1 cellular context compared by ENCODE assay signal in genomic region chr3:24684506-24685023, GRCh38.
TF ChIP-seq lines count a peak whose summit lies in the region.

No MANE protein-coding gene starts in this region.

TF ChIP-seq in H1, 55 proteins besides CTCF, POLR2A, EP300 and RAD21 (continued from another document):
- TF ChIP-seq GTF2F1 (IDR thresholded peaks at IDR 0.05; ENCODE audit: borderline replicate concordance, low read depth, low read length), result no peak
- TF ChIP-seq TAF7 (optimal IDR thresholded peaks at IDR 0.05; ENCODE audit: borderline replicate concordance, low read depth, low read length), result no peak
- TF ChIP-seq MAFK (IDR thresholded peaks at IDR 0.05; ENCODE audit: low read depth, low read length), result no peak
- TF ChIP-seq KDM5A (IDR thresholded peaks at IDR 0.05; ENCODE audit: low read length), result no peak
- no peak for TF ChIP-seq JUN (IDR thresholded peaks at IDR 0.05; ENCODE audit: low read depth, low read length)
- no peak for TF ChIP-seq ATF3 (IDR thresholded peaks at IDR 0.05; ENCODE audit: insufficient read depth, low read depth, low read length)
- TF ChIP-seq ZNF274 (IDR thresholded peaks at IDR 0.05; ENCODE audit: borderline replicate concordance, extremely low read depth, low read length), result no peak
- no peak for TF ChIP-seq TEAD4 (IDR thresholded peaks at IDR 0.05; ENCODE audit: low read depth, low read length)
- peak; percentile 27; the same call in 1 of the 2 replicates for TF ChIP-seq KDM1A (IDR thresholded peaks at IDR 0.05; ENCODE audit: borderline replicate concordance, low read length)
- no peak for TF ChIP-seq HDAC6 (IDR thresholded peaks at IDR 0.05; ENCODE audit: low read depth, low read length)
- TF ChIP-seq, protein P1, sequence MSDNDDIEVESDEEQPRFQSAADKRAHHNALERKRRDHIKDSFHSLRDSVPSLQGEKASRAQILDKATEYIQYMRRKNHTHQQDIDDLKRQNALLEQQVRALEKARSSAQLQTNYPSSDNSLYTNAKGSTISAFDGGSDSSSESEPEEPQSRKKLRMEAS (IDR thresholded peaks at IDR 0.05), result 0 out of 2 replicates have a peak, but pooled peaks have one; percentile 32
- TF ChIP-seq CBX5 (IDR thresholded peaks at IDR 0.05; ENCODE audit: low read depth, low read length), result no peak
- TF ChIP-seq PHF8 (conservative IDR thresholded peaks at IDR 0.05; ENCODE audit: low read depth, low read length), result no peak
- no peak for TF ChIP-seq BCL11A (IDR thresholded peaks at IDR 0.05; ENCODE audit: low read depth in 2 of 2, low read length in 2 of 2)
- no peak for TF ChIP-seq RNF2 (IDR thresholded peaks at IDR 0.05; ENCODE audit: borderline replicate concordance, low read depth, low read length, missing control alignments, poor library complexity, severe bottlenecking)
- TF ChIP-seq TBP (IDR thresholded peaks at IDR 0.05; ENCODE audit: low read depth, low read length), result no peak
- TF ChIP-seq YY1 (IDR thresholded peaks at IDR 0.05; ENCODE audit: low read depth, low read length), result no peak
- no peak for TF ChIP-seq KDM4A (IDR thresholded peaks at IDR 0.05; ENCODE audit: low read depth, low read length, severe bottlenecking)
- no peak for TF ChIP-seq RXRA (IDR thresholded peaks at IDR 0.05; ENCODE audit: insufficient read depth, low read depth, low read length)
- TF ChIP-seq EZH2 (IDR thresholded peaks at IDR 0.05; ENCODE audit: low read depth, low read length, severe bottlenecking), result no peak
- no peak for TF ChIP-seq CBX8 (IDR thresholded peaks at IDR 0.05; ENCODE audit: borderline replicate concordance, low read depth, low read length)
TF ChIP-seq in H1: peak in this region for 6.
